Comparison of ENCODE assay signal across 13 cellular contexts in the genomic region with DNA sequence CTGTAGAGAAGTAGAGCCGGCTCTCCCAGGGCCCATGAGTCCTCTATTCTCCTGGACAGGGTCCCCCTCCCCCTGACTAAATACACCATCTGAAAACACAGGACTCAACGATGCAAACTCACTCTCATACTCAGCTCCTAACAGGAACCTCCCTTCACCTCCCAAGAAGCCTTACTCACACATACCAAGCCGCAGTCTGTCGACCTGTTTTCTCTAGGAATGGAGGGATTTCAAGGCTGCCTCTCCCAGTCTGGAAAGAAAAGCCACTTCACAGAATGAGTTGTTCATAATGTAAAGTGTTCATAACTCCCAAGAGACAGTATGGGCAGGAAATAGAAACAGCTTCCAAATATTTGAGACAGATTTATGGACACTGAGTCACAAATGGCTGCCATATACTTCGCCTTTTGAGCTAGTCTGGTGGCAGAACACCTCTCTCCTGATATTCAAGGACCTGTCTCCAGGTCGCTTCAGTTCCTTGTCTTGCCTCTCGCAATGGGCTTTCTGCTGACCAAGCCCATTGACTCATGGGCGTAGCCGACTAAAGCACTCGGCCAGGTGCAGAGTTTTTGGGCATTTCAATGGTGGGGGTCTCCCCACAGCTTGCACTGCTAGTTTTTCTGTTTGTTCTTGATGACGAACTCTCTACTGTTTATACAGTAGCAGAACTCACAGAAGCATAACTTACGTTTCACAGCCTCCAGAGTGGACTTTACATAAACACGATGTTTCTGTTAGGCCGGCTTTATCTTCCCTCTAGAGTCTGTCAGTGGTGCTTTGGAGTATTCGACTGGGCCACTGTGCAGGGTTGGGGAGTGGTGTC. TPM values are rescaled to one million over a fixed set of nuclear protein-coding genes. Genes with fewer than 3 reads are reported as not detected.
A peak's percentile ranks its signal among the peaks of the same experiment; 100 is the strongest.
DNase-seq lines count a peak whose midpoint lies in the region; ATAC-seq, FAIRE-seq and TF ChIP-seq lines count a peak whose summit lies in the region.
"Had no signal": no experiment of that assay in that cellular context is flagged by ENCODE, and none has a peak within 500 bp of the region (broad histone marks: within the 10 kb centered on the region; RNA-seq: fewer than 3 reads in every experiment).

No MANE protein-coding gene starts in this region.

- H3K23ac ChIP-seq in IMR-90 (ENCODE audit: low read depth, low read length) = peak overlapping the region; percentile 81

- in situ Hi-C loops in IMR-90 (cut with MboI; ENCODE audit: low sequenced_read_pairs) = no loop called here

- FAIRE-seq in GM19239 (lab: Jason Lieb, UNC) = no peak
- FAIRE-seq: keratinocyte had no signal

- H3K4me3 Mint-ChIP-seq in nephron = peak overlapping the region; percentile 11 to 53 (median 43)
- H3K4me3 Mint-ChIP-seq: WTC11 had no signal

- peak overlapping the region; percentile 65 for H2AK5ac ChIP-seq in IMR-90 (ENCODE audit: low read depth, low read length)

- peak overlapping the region; percentile 58 for H2AFZ ChIP-seq in IMR-90 (replicated peaks; ENCODE audit: low read length, poor library complexity)

- dilution Hi-C loops in IMR-90 (cut with HindIII; ENCODE audit: low sequenced_read_pairs, unreplicated experiment) = no loop called here

- CTCF ChIA-PET in IMR-90 (lab: Yijun Ruan, JAX) = interaction anchor here (0.8 to 2.1 kb wide), 3 partner anchors 15 to 23 kb away, joined by 3 to 5 read pairs (median 3); no protein-coding TSS in a partner anchor

- H3K4me1 Mint-ChIP-seq in nephron = peaks cover 69% of the 10 kb centered on the region

- peak overlapping the region; percentile 96 for H2BK5ac ChIP-seq in IMR-90 (ENCODE audit: low read depth, low read length, poor library complexity, severe bottlenecking)

- peaks cover 4% of the 10 kb centered on the region for H3K27me3 Mint-ChIP-seq in nephron (ENCODE audit: low read depth)

- peak overlapping the region; percentile 64 for H3K4me2 ChIP-seq in IMR-90 (ENCODE audit: low read depth, low read length)

- no peaks in the 10 kb centered on the region for H3K27me3 ChIP-seq in IMR-90 (ENCODE audit: control insufficient read depth, insufficient read depth, low read length)

- peak overlapping the region; percentile 99 for H3K4ac ChIP-seq in IMR-90 (ENCODE audit: low read depth, low read length)

- peaks cover 24% of the 10 kb centered on the region for H3K4me1 ChIP-seq in IMR-90 (ENCODE audit: control insufficient read depth, insufficient read depth, low read length)

- TF ChIP-seq POLR2A in IMR-90 (IDR thresholded peaks at IDR 0.05; ENCODE audit: low read depth, low read length) = no peak; the same call in 1 of the 2 replicates

- intact Hi-C loops in IMR-90 (cut with micrococcal nuclease) = no loop called here

- peaks cover 12% of the 10 kb centered on the region for H3K9me1 ChIP-seq in IMR-90 (ENCODE audit: insufficient read depth, low read length)

- peak overlapping the region; percentile 94 for H2BK120ac ChIP-seq in IMR-90 (ENCODE audit: low read depth, low read length)

- peak overlapping the region; percentile 92 for H3K18ac ChIP-seq in IMR-90 (ENCODE audit: low read depth, low read length)

- H3K9me3 ChIP-seq in IMR-90 (ENCODE audit: control insufficient read depth, insufficient read depth, low read length) = no peaks in the 10 kb centered on the region

- BruUV-seq in IMR-90 (replicated peaks; lab: Mats Ljungman, UMichigan) = no TSS peak

- DNase-seq in A172 (ENCODE audit: low spot score) (peak; percentile 87), IMR-90 (peak; percentile 93), coronary artery (ENCODE audit: low spot score) (peak; percentile 67), GM19239 (ENCODE audit: insufficient read length, low spot score) (no peak)
- DNase-seq: activated naive CD4-positive, alpha-beta T cell; NCI-H1930 had no signal

- POLR2A ChIA-PET in IMR-90 (lab: Charles Lee; ENCODE audit: unreplicated experiment) = interaction anchor here (0.6 to 1.6 kb wide), 4 partner anchors 19 to 34 kb away, joined by 3 to 6 read pairs (median 5); no protein-coding TSS in a partner anchor

- H2AK9ac ChIP-seq in IMR-90 (replicated peaks; ENCODE audit: low read depth, low read length, poor library complexity) = peak overlapping the region; percentile 50

- H3K56ac ChIP-seq in IMR-90 (ENCODE audit: extremely low read depth, insufficient read depth, low read length) = peak overlapping the region; percentile 82

- peak overlapping the region; percentile 96 for H4K91ac ChIP-seq in IMR-90 (ENCODE audit: insufficient read depth, low read depth, low read length)

- H3K9me3 Mint-ChIP-seq in nephron = no peaks in the 10 kb centered on the region
- H3K9me3 Mint-ChIP-seq: WTC11 had no signal

- peak overlapping the region; percentile 96 for H2BK15ac ChIP-seq in IMR-90 (ENCODE audit: low read depth, low read length)

- TF ChIP-seq RAD21 in IMR-90 (IDR thresholded peaks at IDR 0.05; ENCODE audit: low read length) = peak; percentile 35

- ATAC-seq in IMR-90 (ENCODE audit: low read depth) = peak; percentile 28
- ATAC-seq in HG02588 (IDR thresholded peaks at IDR 0.05; ENCODE audit: unreplicated experiment) = no peak
- ATAC-seq in HG02623 (IDR thresholded peaks at IDR 0.05; ENCODE audit: unreplicated experiment) = no peak
- no peak for ATAC-seq in GM18909 (IDR thresholded peaks at IDR 0.05; ENCODE audit: poor library complexity, unreplicated experiment)

- peak overlapping the region; percentile 97 to 98 (median 97) for H3K27ac Mint-ChIP-seq in nephron
- H3K27ac Mint-ChIP-seq: WTC11 had no signal

- peak overlapping the region; percentile 71 for H3K14ac ChIP-seq in IMR-90 (replicated peaks; ENCODE audit: low read depth, low read length)

- H3K4me3 ChIP-seq in IMR-90 (ENCODE audit: insufficient read depth, low read depth, low read length) (peak overlapping the region; percentile 2; the same call in 1 of the 2 replicates), coronary artery (no peak overlapping the region)

- H4K20me1 ChIP-seq in IMR-90 (ENCODE audit: insufficient read depth, low read length) = peaks cover 28% of the 10 kb centered on the region

- peak overlapping the region; percentile 79; the same call in 1 of the 2 replicates for H4K5ac ChIP-seq in IMR-90 (ENCODE audit: low read depth, low read length)

- peak overlapping the region; percentile 27; the same call in 1 of the 2 replicates for H3K9ac ChIP-seq in IMR-90 (ENCODE audit: low read depth, low read length)

- 23% methylated on average over 3 of the region's 15 CpGs; no CpG with 5 or more reads in 1 of the 2 experiments for WGBS in IMR-90 (ENCODE audit: extremely low coverage in 2 of 2, insufficient read length in 1 of 2), 2 experiments

- H3K36me3 ChIP-seq in IMR-90 (ENCODE audit: control insufficient read depth, insufficient read depth, low read length) = peaks cover 12% of the 10 kb centered on the region; the same call in 1 of the 2 replicates

- H3K27ac ChIP-seq in IMR-90 (ENCODE audit: insufficient read depth, low read length) (peak overlapping the region; percentile 93), coronary artery (peak overlapping the region; percentile 92)

- peaks cover 7 to 40% of the 10 kb centered on the region in 2 experiments; a peak in 3 of 4 replicates for H3K79me1 ChIP-seq in IMR-90 (ENCODE audit: low read depth in 1 of 2, low read length in 2 of 2)

- peak overlapping the region; percentile 95 for H2BK20ac ChIP-seq in IMR-90 (ENCODE audit: low read depth, low read length)

- no peak for TF ChIP-seq CTCF in IMR-90 (conservative IDR thresholded peaks at IDR 0.05; ENCODE audit: low read depth, low read length)
- no peak for TF ChIP-seq CTCF in coronary artery (IDR thresholded peaks at IDR 0.05)
- no peak for TF ChIP-seq CTCF in nephron (IDR thresholded peaks at IDR 0.05; ENCODE audit: unreplicated experiment in 3 of 3)

- peak overlapping the region; percentile 59 to 82 for H4K8ac ChIP-seq in IMR-90 (ENCODE audit: low read depth in 2 of 2, low read length in 2 of 2)

- H3K36me3 Mint-ChIP-seq in nephron (ENCODE audit: low read depth) = no peaks in the 10 kb centered on the region
- H3K36me3 Mint-ChIP-seq: WTC11 had no signal

TF ChIP-seq in IMR-90, 13 proteins besides CTCF, POLR2A, EP300 and RAD21:
- TF ChIP-seq CEBPB (IDR thresholded peaks at IDR 0.05; ENCODE audit: low read depth, low read length) = peak; percentile 68
- TF ChIP-seq FOS (IDR thresholded peaks at IDR 0.05; ENCODE audit: low read depth, low read length) = peak; percentile 77
- TF ChIP-seq MAZ (IDR thresholded peaks at IDR 0.05; ENCODE audit: borderline replicate concordance, low read depth, low read length) = no peak
- TF ChIP-seq SMC3 (IDR thresholded peaks at IDR 0.05; ENCODE audit: low read depth, low read length) = no peak
- TF ChIP-seq CHD1 (IDR thresholded peaks at IDR 0.05; ENCODE audit: low read depth, low read length) = no peak
- TF ChIP-seq MAFK (IDR thresholded peaks at IDR 0.05; ENCODE audit: low read depth, low read length) = 0 out of 2 replicates have a peak, but pooled peaks have one; percentile 31
- TF ChIP-seq MXI1 (IDR thresholded peaks at IDR 0.05; ENCODE audit: borderline replicate concordance, low read depth, low read length) = no peak
- peak; percentile 16 for TF ChIP-seq BHLHE40 (IDR thresholded peaks at IDR 0.05; ENCODE audit: low read depth, low read length)

RNA-seq across cellular contexts. Expression of a gene that starts 25.0 kb away (rescaled TPM):
- not detected in 2 replicates for total RNA-seq in A172 (2014; rRNA removed; shearing (Covaris generic))
- 0.28 TPM in 1 of 2 replicates, not detected in the other for total RNA-seq in IMR-90 (2012; rRNA removed)
- 0.31 and 0.86 TPM in 2 replicates for polyA plus RNA-seq in IMR-90 (2012; rRNA removed)
- 0.84 TPM in 1 of 2 replicates, not detected in the other for polyA plus RNA-seq in IMR-90 (2012; cell fraction: cytosol; rRNA removed)
- 0.30 and 0.39 TPM in 2 replicates for polyA plus RNA-seq in IMR-90 (2012; cell fraction: nucleus; rRNA removed; ENCODE audit: low replicate concordance)
- total RNA-seq: renal cortical epithelial cell, WTC11 had no signal
- polyA plus RNA-seq: keratinocyte had no signal

RNA-seq across cellular contexts. Expression of a gene that starts 46.3 kb away (rescaled TPM):
- 15.7 and 19.7 TPM in 2 replicates for total RNA-seq in A172 (2014; rRNA removed; shearing (Covaris generic))
- 5.8 and 7.0 TPM in 2 replicates for total RNA-seq in IMR-90 (2012; rRNA removed)
- 14.3 and 16.3 TPM in 2 replicates for polyA plus RNA-seq in IMR-90 (2012; rRNA removed)
- polyA plus RNA-seq in IMR-90 (2012; cell fraction: cytosol; rRNA removed) = 10.1 and 15.5 TPM in 2 replicates
- 30.0 and 32.4 TPM in 2 replicates for polyA plus RNA-seq in IMR-90 (2012; cell fraction: nucleus; rRNA removed; ENCODE audit: low replicate concordance)

RNA-seq across cellular contexts. Expression of a gene that starts 58.8 kb away (rescaled TPM):
- 23.3 and 28.3 TPM in 2 replicates for total RNA-seq in A172 (2014; rRNA removed; shearing (Covaris generic))
- 18.1 and 30.3 TPM in 2 replicates for total RNA-seq in IMR-90 (2012; rRNA removed)
- polyA plus RNA-seq in IMR-90 (2012; rRNA removed) = 4.8 and 6.2 TPM in 2 replicates
- 1.7 and 2.5 TPM in 2 replicates for polyA plus RNA-seq in IMR-90 (2012; cell fraction: cytosol; rRNA removed)
- 4.7 and 6.4 TPM in 2 replicates for polyA plus RNA-seq in IMR-90 (2012; cell fraction: nucleus; rRNA removed; ENCODE audit: low replicate concordance)
